ENCODE assay signal across 23 cellular contexts in the genomic region with DNA sequence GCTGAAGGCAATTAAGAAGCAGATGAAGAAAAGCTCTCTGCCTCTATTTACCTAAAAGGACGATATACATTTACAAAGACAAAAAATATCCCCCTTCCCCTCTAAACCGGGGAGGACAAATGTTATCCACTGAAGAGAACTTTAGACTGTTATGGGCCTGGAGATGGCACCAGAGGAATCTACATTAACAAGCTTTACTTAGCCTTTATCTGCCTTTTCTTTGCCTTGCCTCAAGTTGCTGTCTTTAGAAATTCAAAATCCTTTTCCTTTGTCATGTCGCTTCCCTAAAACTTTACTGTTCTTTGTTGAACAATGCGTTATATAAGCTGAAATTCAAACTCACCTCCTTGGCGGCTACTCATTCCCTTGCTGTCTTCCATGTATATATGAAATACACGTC.
DNase-seq lines count a peak whose midpoint lies in the region; ATAC-seq, FAIRE-seq and TF ChIP-seq lines count a peak whose summit lies in the region.
"Had no signal": no experiment of that assay in that cellular context is flagged by ENCODE, and none has a peak within 500 bp of the region (broad histone marks: within the 10 kb centered on the region; RNA-seq: fewer than 3 reads in every experiment).

No MANE protein-coding gene starts in this region.

- peak in 1 of 2 experiments; percentile 17; a peak in 1 of 4 replicates for TF ChIP-seq CTCF in GM23338 (conservative IDR thresholded peaks at IDR 0.05; ENCODE audit: low read depth in 2 of 2)
- no peak for TF ChIP-seq CTCF in astrocyte (IDR thresholded peaks at IDR 0.05; ENCODE audit: insufficient read depth, low read depth, low read length)
- no peak for TF ChIP-seq CTCF in nephron progenitor cell (IDR thresholded peaks at IDR 0.05)
- no peak for TF ChIP-seq CTCF in psoas muscle (IDR thresholded peaks at IDR 0.05)

- WGBS in psoas muscle, 3 donors: 63 to 68% (median 65%) methylated on average over 6 of the region's 6 CpGs

- H3K9me3 ChIP-seq in HUES6 (ENCODE audit: control insufficient read depth, insufficient read depth, low read depth, low read length) (no peaks in the 10 kb centered on the region), astrocyte (ENCODE audit: insufficient read depth, low read depth, low read length) (no peaks in the 10 kb centered on the region), psoas muscle (no peaks in the 10 kb centered on the region)
- H3K9me3 ChIP-seq: BLaER1, HAP-1 had no signal

- ATAC-seq in GM23338 (peak; percentile 78), psoas muscle (no peak)
- no peak for ATAC-seq in activated CD8-positive, alpha-beta memory T cell treated with anti-CD3 and anti-CD28 coated beads, Interleukin-2, amount 10 ng/mL, durations not matched to agents 7 days and 5 days

- intact Hi-C loops in psoas muscle (cut with DNase I): no loop called here

- no peaks in the 10 kb centered on the region for H3F3A ChIP-seq in GM23338 (replicated peaks; ENCODE audit: low read depth)

- H3K4me3 ChIP-seq in GM23338 (no peak overlapping the region), HUES6 (ENCODE audit: low read depth, low read length) (peak overlapping the region; percentile 22; the same call in 1 of the 2 replicates), astrocyte (ENCODE audit: insufficient read depth, low read depth, low read length) (no peak overlapping the region), psoas muscle (no peak overlapping the region)
- H3K4me3 ChIP-seq: BLaER1, HAP-1 had no signal

- H4K20me1 ChIP-seq in GM23338 (replicated peaks; ENCODE audit: insufficient read depth): no peaks in the 10 kb centered on the region
- no peaks in the 10 kb centered on the region for H4K20me1 ChIP-seq in astrocyte (ENCODE audit: insufficient read depth, low read length)
- H4K20me1 ChIP-seq: BLaER1 had no signal

- H3K4me3 Mint-ChIP-seq in GM23338 (no peak overlapping the region; the same call in 2 of the 3 replicates), astrocyte (ENCODE audit: unreplicated experiment) (no peak overlapping the region), nephron progenitor cell (no peak overlapping the region)
- H3K4me3 Mint-ChIP-seq in activated CD8-positive, alpha-beta memory T cell treated with anti-CD3 and anti-CD28 coated beads, Interleukin-2, amount 10 ng/mL, durations not matched to agents 7 days and 5 days: no peak overlapping the region
- H3K4me3 Mint-ChIP-seq: B cell; CD4-positive, CD25-positive, alpha-beta regulatory T cell; CD8-positive, alpha-beta memory T cell; HFFc6 had no signal

- peaks cover 24% of the 10 kb centered on the region for H3K4me1 Mint-ChIP-seq in GM23338
- H3K4me1 Mint-ChIP-seq in astrocyte (ENCODE audit: low read depth, unreplicated experiment): no peaks in the 10 kb centered on the region
- H3K4me1 Mint-ChIP-seq in nephron progenitor cell: no peaks in the 10 kb centered on the region
- no peaks in the 10 kb centered on the region for H3K4me1 Mint-ChIP-seq in activated CD8-positive, alpha-beta memory T cell treated with anti-CD3 and anti-CD28 coated beads, Interleukin-2, amount 10 ng/mL, durations not matched to agents 7 days and 5 days
- H3K4me1 Mint-ChIP-seq: B cell; CD4-positive, CD25-positive, alpha-beta regulatory T cell; CD8-positive, alpha-beta memory T cell had no signal

- H3K36me3 Mint-ChIP-seq in GM23338 (ENCODE audit: low read depth) (peaks cover 26% of the 10 kb centered on the region; the same call in 2 of the 3 replicates), astrocyte (ENCODE audit: low read depth, unreplicated experiment) (no peaks in the 10 kb centered on the region), nephron progenitor cell (ENCODE audit: low read depth) (no peaks in the 10 kb centered on the region)
- H3K36me3 Mint-ChIP-seq in activated CD8-positive, alpha-beta memory T cell treated with anti-CD3 and anti-CD28 coated beads, Interleukin-2, amount 10 ng/mL, durations not matched to agents 7 days and 5 days: no peaks in the 10 kb centered on the region
- H3K36me3 Mint-ChIP-seq: CD4-positive, CD25-positive, alpha-beta regulatory T cell; CD8-positive, alpha-beta memory T cell had no signal

- H3K9me2 ChIP-seq in GM23338 (ENCODE audit: insufficient read depth): no peaks in the 10 kb centered on the region

- peak; percentile 41 for FAIRE-seq in astrocyte (lab: Jason Lieb, UNC)
- FAIRE-seq: A204.1, D721Med, GM12891, GM18507 had no signal

- H2AFZ ChIP-seq in GM23338: no peak overlapping the region
- H2AFZ ChIP-seq in astrocyte (ENCODE audit: low read depth, low read length): no peak overlapping the region

- CTCF ChIA-PET in activated CD8-positive, alpha-beta memory T cell treated with anti-CD3 and anti-CD28 coated beads, Interleukin-2, amount 10 ng/mL, durations not matched to agents 7 days and 5 days (lab: Charles Lee): interaction anchor here (0.6 kb wide), 1 partner anchor 13 kb away, joined by 3 read pairs; no protein-coding TSS in a partner anchor

- H3K79me2 ChIP-seq in GM23338 (replicated peaks; ENCODE audit: insufficient read depth): no peaks in the 10 kb centered on the region
- no peaks in the 10 kb centered on the region for H3K79me2 ChIP-seq in astrocyte (ENCODE audit: insufficient read depth, low read length)

- H3K9ac ChIP-seq in HUES6 (ENCODE audit: low read length) (no peak overlapping the region), astrocyte (ENCODE audit: low read length) (no peak overlapping the region)
- H3K9ac ChIP-seq: BLaER1 had no signal

- peaks cover 44% of the 10 kb centered on the region for H3K4me1 ChIP-seq in GM23338 (ENCODE audit: insufficient read depth)
- H3K4me1 ChIP-seq in HUES6 (ENCODE audit: control insufficient read depth, insufficient read depth, low read length): peaks cover 19% of the 10 kb centered on the region; the same call in 1 of the 2 replicates
- H3K4me1 ChIP-seq in astrocyte (ENCODE audit: insufficient read depth, low read length): no peaks in the 10 kb centered on the region
- no peaks in the 10 kb centered on the region for H3K4me1 ChIP-seq in psoas muscle
- H3K4me1 ChIP-seq: BLaER1, HAP-1 had no signal

- H3K9me3 Mint-ChIP-seq in GM23338 (peaks cover 17% of the 10 kb centered on the region), astrocyte (ENCODE audit: unreplicated experiment) (peaks cover 5% of the 10 kb centered on the region), nephron progenitor cell (peaks cover 11% of the 10 kb centered on the region)
- H3K9me3 Mint-ChIP-seq in activated CD8-positive, alpha-beta memory T cell treated with anti-CD3 and anti-CD28 coated beads, Interleukin-2, amount 10 ng/mL, durations not matched to agents 7 days and 5 days (ENCODE audit: low read depth): peaks cover 13% of the 10 kb centered on the region

- H3K27me3 ChIP-seq in GM23338 (ENCODE audit: insufficient read depth) (no peaks in the 10 kb centered on the region), HUES6 (ENCODE audit: control insufficient read depth, insufficient read depth, low read length) (no peaks in the 10 kb centered on the region), astrocyte (ENCODE audit: insufficient read depth, low read length) (no peaks in the 10 kb centered on the region), psoas muscle (ENCODE audit: insufficient read depth in 3 of 3, low read length in 2 of 3) (no peaks in the 10 kb centered on the region)
- H3K27me3 ChIP-seq: BLaER1 had no signal

- H3K27ac ChIP-seq in GM23338 (ENCODE audit: low read depth) (peak overlapping the region; percentile 94), HUES6 (ENCODE audit: low read depth, low read length) (0 out of 2 replicates have a peak overlapping the region, but pooled peaks have one; percentile 43), astrocyte (ENCODE audit: low read depth, low read length) (no peak overlapping the region), psoas muscle (no peak overlapping the region)
- H3K27ac ChIP-seq: 22Rv1, BLaER1, C4-2B had no signal

- H3K4me2 ChIP-seq in GM23338 (peak overlapping the region; percentile 7; the same call in 1 of the 2 replicates), astrocyte (ENCODE audit: low read length) (no peak overlapping the region)
- H3K4me2 ChIP-seq: BLaER1 had no signal

- H3K27me3 Mint-ChIP-seq in GM23338 (ENCODE audit: insufficient read depth, low read depth, poor library complexity) (peaks cover 3% of the 10 kb centered on the region), astrocyte (ENCODE audit: low read depth, unreplicated experiment) (no peaks in the 10 kb centered on the region), nephron progenitor cell (ENCODE audit: low read depth, poor library complexity) (no peaks in the 10 kb centered on the region)
- no peaks in the 10 kb centered on the region for H3K27me3 Mint-ChIP-seq in activated CD8-positive, alpha-beta memory T cell treated with anti-CD3 and anti-CD28 coated beads, Interleukin-2, amount 10 ng/mL, durations not matched to agents 7 days and 5 days
- H3K27me3 Mint-ChIP-seq: B cell; CD4-positive, CD25-positive, alpha-beta regulatory T cell; CD8-positive, alpha-beta memory T cell had no signal

- H3K27ac Mint-ChIP-seq in GM23338 (no peak overlapping the region), astrocyte (ENCODE audit: unreplicated experiment) (no peak overlapping the region), nephron progenitor cell (peak overlapping the region; percentile 44)
- no peak overlapping the region for H3K27ac Mint-ChIP-seq in activated CD8-positive, alpha-beta memory T cell treated with anti-CD3 and anti-CD28 coated beads, Interleukin-2, amount 10 ng/mL, durations not matched to agents 7 days and 5 days
- H3K27ac Mint-ChIP-seq: B cell; CD4-positive, CD25-positive, alpha-beta regulatory T cell; CD8-positive, alpha-beta memory T cell; HFFc6 had no signal

- DNase-seq in GM23338 (ENCODE audit: low spot score) (peak; percentile 49), astrocyte (ENCODE audit: low read depth) (no peak), nephron progenitor cell (no peak), NCI-H1417 (lab: John Stamatoyannopoulos, UW) (no peak), DMS79 treated with DMSO at 0.1 percent for 48 hours (lab: John Stamatoyannopoulos, UW) (no peak), psoas muscle (no peak)
- DNase-seq in activated CD8-positive, alpha-beta memory T cell treated with anti-CD3 and anti-CD28 coated beads, Interleukin-2, amount 10 ng/mL, durations not matched to agents 7 days and 5 days: no peak
- DNase-seq: CD4-positive, CD25-positive, alpha-beta regulatory T cell; CD8-positive, alpha-beta memory T cell; DMS 273 treated with DMSO at 0.1 percent for 48 hours; DMS79; GF-D8; HFFc6 had no signal

- H3K36me3 ChIP-seq in GM23338 (ENCODE audit: insufficient read depth) (no peaks in the 10 kb centered on the region), HUES6 (ENCODE audit: control insufficient read depth, insufficient read depth, low read length) (no peaks in the 10 kb centered on the region), astrocyte (ENCODE audit: insufficient read depth, low read length) (no peaks in the 10 kb centered on the region), psoas muscle (ENCODE audit: insufficient read depth in 1 of 2, low read depth in 1 of 2) (no peaks in the 10 kb centered on the region)
- H3K36me3 ChIP-seq: BLaER1, HAP-1 had no signal

TF ChIP-seq in GM23338, 12 proteins besides CTCF, POLR2A, EP300 and RAD21:
- TF ChIP-seq JUNB (IDR thresholded peaks at IDR 0.05; ENCODE audit: unreplicated experiment) (no peak), NANOG (IDR thresholded peaks at IDR 0.05; ENCODE audit: borderline replicate concordance) (peak; percentile 54; the same call in 1 of the 2 replicates)

Comparison
In these comparisons a context has a peak if more than half of its experiments do, and no peak if none do; other contexts are left out.
1. H3K27ac ChIP-seq: peak in GM23338 (single experiment) and HUES6 (single experiment); none in astrocyte (single experiment) and psoas muscle (single experiment).